In genomic region chr9:77772641-77773040, GRCh38 we compare ENCODE assay signal across 34 cellular contexts.
"Had no signal": no experiment of that assay in that cellular context is flagged by ENCODE, and none has a peak within 500 bp of the region (broad histone marks: within the 10 kb centered on the region; RNA-seq: fewer than 3 reads in every experiment).

No MANE protein-coding gene starts in this region.

- H3K4me3 Mint-ChIP-seq: activated CD4-positive, alpha-beta memory T cell treated with anti-CD3 and anti-CD28 coated beads, Interleukin-2, amount 10 ng/mL, durations not matched to agents 7 days and 5 days; activated CD8-positive, alpha-beta memory T cell treated with anti-CD3 and anti-CD28 coated beads, Interleukin-2, amount 10 ng/mL, durations not matched to agents 7 days and 5 days; activated naive CD4-positive, alpha-beta T cell treated with anti-CD3 and anti-CD28 coated beads, Interleukin-2, amount 50 U/mL, for 24 hours; central memory CD8-positive, alpha-beta T cell had no signal

- H3K27me3 ChIP-seq: adrenal gland, brain microvascular endothelial cell, MG63, Peyer's patch had no signal

- ATAC-seq: activated CD8-positive, alpha-beta memory T cell treated with anti-CD3 and anti-CD28 coated beads, Interleukin-2, amount 10 ng/mL, durations not matched to agents 7 days and 5 days; PC-3; Right ventricle myocardium inferior had no signal

- H3K4me1 Mint-ChIP-seq: activated CD4-positive, alpha-beta memory T cell treated with anti-CD3 and anti-CD28 coated beads, Interleukin-2, amount 10 ng/mL, durations not matched to agents 7 days and 5 days; activated CD8-positive, alpha-beta memory T cell treated with anti-CD3 and anti-CD28 coated beads, Interleukin-2, amount 10 ng/mL, durations not matched to agents 7 days and 5 days; activated naive CD4-positive, alpha-beta T cell treated with anti-CD3 and anti-CD28 coated beads, Interleukin-2, amount 50 U/mL, for 24 hours; central memory CD8-positive, alpha-beta T cell had no signal

- H3K4me1 ChIP-seq: adrenal gland, Peyer's patch had no signal

- H3K9me3 Mint-ChIP-seq: activated naive CD4-positive, alpha-beta T cell treated with anti-CD3 and anti-CD28 coated beads, Interleukin-2, amount 50 U/mL, for 24 hours; central memory CD8-positive, alpha-beta T cell had no signal

- H3K4me3 ChIP-seq: adrenal gland, MG63, Peyer's patch had no signal

- H3K27ac ChIP-seq: adrenal gland, brain microvascular endothelial cell, Peyer's patch, RWPE1, WERI-Rb-1 had no signal

- H3K36me3 ChIP-seq: adrenal gland, brain microvascular endothelial cell, MG63, Peyer's patch, WERI-Rb-1 had no signal

- H3K9me3 ChIP-seq: adrenal gland, MG63, Peyer's patch had no signal

- DNase-seq: activated CD4-positive, alpha-beta memory T cell treated with anti-CD3 and anti-CD28 coated beads, Interleukin-2, amount 10 ng/mL, durations not matched to agents 7 days and 5 days; activated CD4-positive, alpha-beta T cell treated with anti-CD3 and anti-CD28 coated beads for 1 hour; activated CD4-positive, alpha-beta T cell treated with anti-CD3 and anti-CD28 coated beads for 48 hours; activated CD4-positive, CD25-positive, alpha-beta regulatory T cell; activated CD8-positive, alpha-beta memory T cell treated with anti-CD3 and anti-CD28 coated beads for 24 hours; activated CD8-positive, alpha-beta memory T cell treated with anti-CD3 and anti-CD28 coated beads, Interleukin-2, amount 10 ng/mL, durations not matched to agents 7 days and 5 days; activated CD8-positive, alpha-beta memory T cell treated with anti-CD3 and anti-CD28 coated beads, Interleukin-2, amount 50 U/mL, for 48 hours; activated effector memory CD4-positive, alpha-beta T cell treated with anti-CD3 and anti-CD28 coated beads, Interleukin-2, amount 50 U/mL, for 16 hours; activated naive CD4-positive, alpha-beta T cell treated with Interleukin-2 at 50 U/mL for 16 hours; activated T-cell treated with anti-CD3 and anti-CD28 coated beads, Interleukin-2, amount 50 U/mL, for 48 hours; adrenal gland; brain microvascular endothelial cell; Kasumi-1; KG1; MG63; NCI-H1048; NCI-H1105 treated with DMSO at 0.1 percent for 48 hours; NCI-H1436; NCI-H1694; NCI-H1930; NCI-H2081 treated with DMSO at 0.1 percent for 48 hours; NCI-H345; NCI-H524 treated with DMSO at 0.1 percent for 48 hours; PC-3; Peyer's patch; SIG-M5; SW 1271; T-helper 1 cell; T1000; WERI-Rb-1 had no signal

- H3K27me3 Mint-ChIP-seq: activated CD4-positive, alpha-beta memory T cell treated with anti-CD3 and anti-CD28 coated beads, Interleukin-2, amount 10 ng/mL, durations not matched to agents 7 days and 5 days; activated CD8-positive, alpha-beta memory T cell treated with anti-CD3 and anti-CD28 coated beads, Interleukin-2, amount 10 ng/mL, durations not matched to agents 7 days and 5 days; activated naive CD4-positive, alpha-beta T cell treated with anti-CD3 and anti-CD28 coated beads, Interleukin-2, amount 50 U/mL, for 24 hours; central memory CD8-positive, alpha-beta T cell had no signal

- H3K27ac Mint-ChIP-seq: activated CD4-positive, alpha-beta memory T cell treated with anti-CD3 and anti-CD28 coated beads, Interleukin-2, amount 10 ng/mL, durations not matched to agents 7 days and 5 days; activated CD8-positive, alpha-beta memory T cell treated with anti-CD3 and anti-CD28 coated beads, Interleukin-2, amount 10 ng/mL, durations not matched to agents 7 days and 5 days; activated naive CD4-positive, alpha-beta T cell treated with anti-CD3 and anti-CD28 coated beads, Interleukin-2, amount 50 U/mL, for 24 hours had no signal
